ENCODE assay signal across 24 cellular contexts in genomic region chr10:53827261-53827660, GRCh38.
"Had no signal": no experiment of that assay in that cellular context is flagged by ENCODE, and none has a peak within 500 bp of the region (broad histone marks: within the 10 kb centered on the region; RNA-seq: fewer than 3 reads in every experiment).

No MANE protein-coding gene starts in this region.

- H3K4me3 ChIP-seq: colonic mucosa, coronary artery, dorsolateral prefrontal cortex, esophagus muscularis mucosa, esophagus squamous epithelium, gastrocnemius medialis, gastroesophageal sphincter, heart left ventricle, heart right ventricle had no signal

- H3K27me3 ChIP-seq: colonic mucosa, esophagus muscularis mucosa, esophagus squamous epithelium, foreskin keratinocyte, gastrocnemius medialis, gastroesophageal sphincter, heart left ventricle, heart right ventricle had no signal

- H3K27ac ChIP-seq: colonic mucosa, coronary artery, dorsolateral prefrontal cortex, epithelial cell of prostate, esophagus muscularis mucosa, esophagus squamous epithelium, foreskin keratinocyte, gastrocnemius medialis, gastroesophageal sphincter, heart left ventricle, heart right ventricle had no signal

- ATAC-seq: effector memory CD8-positive, alpha-beta T cell; esophagus mucosa; foreskin keratinocyte; gastrocnemius medialis; gastroesophageal sphincter; heart left ventricle; heart right ventricle had no signal

- H3K9me3 ChIP-seq: colonic mucosa, esophagus muscularis mucosa, esophagus squamous epithelium, gastrocnemius medialis, gastroesophageal sphincter, heart left ventricle, heart right ventricle had no signal

- H3K36me3 ChIP-seq: colonic mucosa, esophagus muscularis mucosa, esophagus squamous epithelium, gastrocnemius medialis, gastroesophageal sphincter, heart left ventricle, heart right ventricle had no signal

- DNase-seq: colonic mucosa; cortex of kidney; dermis blood vessel endothelial cell; effector CD4-positive, alpha-beta T cell; effector CD8-positive, alpha-beta T cell; effector memory CD4-positive, alpha-beta T cell; effector memory CD8-positive, alpha-beta T cell; endodermal cell; erythroblast; esophagus squamous epithelium; foreskin fibroblast; foreskin keratinocyte; foreskin melanocyte; gastrocnemius medialis; glutamatergic neuron; head of caudate nucleus; heart left ventricle; heart right ventricle had no signal

- H3K4me1 ChIP-seq: colonic mucosa, esophagus muscularis mucosa, esophagus squamous epithelium, gastrocnemius medialis, gastroesophageal sphincter, heart left ventricle, heart right ventricle had no signal
